ENCODE assay signal across 15 cellular contexts in genomic region chr5:32066448-32066847, GRCh38.
A peak's percentile ranks its signal among the peaks of the same experiment; 100 is the strongest.
DNase-seq lines count a peak whose midpoint lies in the region; ATAC-seq and TF ChIP-seq lines count a peak whose summit lies in the region.
"Had no signal": no experiment of that assay in that cellular context is flagged by ENCODE, and none has a peak within 500 bp of the region (broad histone marks: within the 10 kb centered on the region; RNA-seq: fewer than 3 reads in every experiment).

No MANE protein-coding gene starts in this region.

- TF ChIP-seq CTCF in WTC11 (IDR thresholded peaks at IDR 0.05) (no peak), chondrocyte (IDR thresholded peaks at IDR 0.05) (no peak)

- no peaks in the 10 kb centered on the region for H3K4me1 Mint-ChIP-seq in WTC11
- peaks cover 26% of the 10 kb centered on the region for H3K4me1 Mint-ChIP-seq in chondrocyte (ENCODE audit: low read depth)
- no peaks in the 10 kb centered on the region for H3K4me1 Mint-ChIP-seq in stimulated activated memory B cell treated with anti-CD40 and anti-IgM and Interleukin-4, amounts not matched to agents 10 μg/mL and 1 μg/mL and 100 μg/mL, for 72 hours

- H3K9me3 Mint-ChIP-seq in WTC11 (no peaks in the 10 kb centered on the region), chondrocyte (ENCODE audit: low read depth) (no peaks in the 10 kb centered on the region)
- no peaks in the 10 kb centered on the region for H3K9me3 Mint-ChIP-seq in stimulated activated memory B cell treated with anti-CD40 and anti-IgM and Interleukin-4, amounts not matched to agents 10 μg/mL and 1 μg/mL and 100 μg/mL, for 72 hours
- H3K9me3 Mint-ChIP-seq: CD8-positive, alpha-beta T cell; HFFc6 had no signal

- H3K27ac Mint-ChIP-seq in WTC11, result peak overlapping the region; percentile 21; the same call in 1 of the 2 replicates
- peak overlapping the region; percentile 74 for H3K27ac Mint-ChIP-seq in chondrocyte (ENCODE audit: unreplicated experiment)
- H3K27ac Mint-ChIP-seq in stimulated activated memory B cell treated with anti-CD40 and anti-IgM and Interleukin-4, amounts not matched to agents 10 μg/mL and 1 μg/mL and 100 μg/mL, for 72 hours, result no peak overlapping the region
- H3K27ac Mint-ChIP-seq: CD8-positive, alpha-beta T cell; HFFc6 had no signal

- POLR2A ChIA-PET in WTC11 (lab: Charles Lee), result interaction anchor here (0.6 kb wide), 1 partner anchor 38 kb away, joined by 6 read pairs; no protein-coding TSS in a partner anchor

- H3K4me3 Mint-ChIP-seq in WTC11 (no peak overlapping the region), chondrocyte (ENCODE audit: unreplicated experiment) (no peak overlapping the region)
- no peak overlapping the region for H3K4me3 Mint-ChIP-seq in stimulated activated memory B cell treated with anti-CD40 and anti-IgM and Interleukin-4, amounts not matched to agents 10 μg/mL and 1 μg/mL and 100 μg/mL, for 72 hours
- H3K4me3 Mint-ChIP-seq: CD8-positive, alpha-beta T cell; HFFc6 had no signal

- intact Hi-C loops in sciatic nerve (cut with DNase I), result no loop called here

- no peak for DNase-seq in WTC11 (ENCODE audit: low spot score)
- DNase-seq in chondrocyte (ENCODE audit: low spot score), result no peak
- DNase-seq in left lobe of liver (ENCODE audit: low spot score), result no peak
- DNase-seq in sciatic nerve (ENCODE audit: low spot score), result no peak
- DNase-seq in mesenteric fat pad (ENCODE audit: low spot score), result no peak
- DNase-seq in activated CD4-positive, CD25-positive, alpha-beta regulatory T cell treated with anti-CD3 and anti-CD28 coated beads, Interleukin-2, amount 50 U/mL, for 72 hours, result no peak
- no peak for DNase-seq in activated effector memory CD4-positive, alpha-beta T cell treated with anti-CD3 and anti-CD28 coated beads, Interleukin-2, amount 50 U/mL, for 16 hours
- DNase-seq: C1 segment of cervical spinal cord; Caco-2; CD8-positive, alpha-beta T cell; DMS153; DND-41; GOT3; HFFc6 had no signal

- CTCF ChIA-PET in WTC11 (lab: Charles Lee), result interaction anchor here (1.6 to 2.4 kb wide), 2 partner anchors 10 kb away, joined by 5 to 8 read pairs; no protein-coding TSS in a partner anchor

- ATAC-seq in WTC11, result no peak
- peak; percentile 25 for ATAC-seq in left lobe of liver
- peak; percentile 87 for ATAC-seq in sciatic nerve
- no peak for ATAC-seq in stimulated activated memory B cell treated with anti-CD40 and anti-IgM and Interleukin-4, amounts not matched to agents 10 μg/mL and 1 μg/mL and 100 μg/mL, for 72 hours
- ATAC-seq: CD8-positive, alpha-beta T cell had no signal

- H3K27me3 Mint-ChIP-seq in WTC11 (ENCODE audit: low read depth), result no peaks in the 10 kb centered on the region
- no peaks in the 10 kb centered on the region for H3K27me3 Mint-ChIP-seq in chondrocyte (ENCODE audit: low read depth)
- peaks cover 14% of the 10 kb centered on the region for H3K27me3 Mint-ChIP-seq in stimulated activated memory B cell treated with anti-CD40 and anti-IgM and Interleukin-4, amounts not matched to agents 10 μg/mL and 1 μg/mL and 100 μg/mL, for 72 hours

- H3K36me3 Mint-ChIP-seq in WTC11 (no peaks in the 10 kb centered on the region), chondrocyte (ENCODE audit: low read depth) (peaks cover 17% of the 10 kb centered on the region)
- no peaks in the 10 kb centered on the region for H3K36me3 Mint-ChIP-seq in stimulated activated memory B cell treated with anti-CD40 and anti-IgM and Interleukin-4, amounts not matched to agents 10 μg/mL and 1 μg/mL and 100 μg/mL, for 72 hours
- H3K36me3 Mint-ChIP-seq: CD8-positive, alpha-beta T cell had no signal

TF ChIP-seq in WTC11, 78 proteins besides CTCF, POLR2A, EP300 and RAD21:
- TF ChIP-seq EMX1 (CRISPR knock-in tag; IDR thresholded peaks at IDR 0.05) (no peak), GRHL2 (CRISPR knock-in tag; IDR thresholded peaks at IDR 0.05; ENCODE audit: insufficient replicate concordance, severe bottlenecking) (no peak), SMAD4 (CRISPR knock-in tag; IDR thresholded peaks at IDR 0.05) (no peak), ATF6 (CRISPR knock-in tag; IDR thresholded peaks at IDR 0.05) (no peak), OVOL2 (CRISPR knock-in tag; IDR thresholded peaks at IDR 0.05; ENCODE audit: borderline replicate concordance) (no peak)

Comparison
In these comparisons a context has a peak if more than half of its experiments do, and no peak if none do; other contexts are left out.
1. ATAC-seq: peak in left lobe of liver (single experiment) and sciatic nerve (single experiment); none in WTC11 (single experiment) and stimulated activated memory B cell treated with anti-CD40 and anti-IgM and Interleukin-4, amounts not matched to agents 10 μg/mL and 1 μg/mL and 100 μg/mL, for 72 hours (single experiment).